ENCODE assay signal across 15 cellular contexts in the genomic region with DNA sequence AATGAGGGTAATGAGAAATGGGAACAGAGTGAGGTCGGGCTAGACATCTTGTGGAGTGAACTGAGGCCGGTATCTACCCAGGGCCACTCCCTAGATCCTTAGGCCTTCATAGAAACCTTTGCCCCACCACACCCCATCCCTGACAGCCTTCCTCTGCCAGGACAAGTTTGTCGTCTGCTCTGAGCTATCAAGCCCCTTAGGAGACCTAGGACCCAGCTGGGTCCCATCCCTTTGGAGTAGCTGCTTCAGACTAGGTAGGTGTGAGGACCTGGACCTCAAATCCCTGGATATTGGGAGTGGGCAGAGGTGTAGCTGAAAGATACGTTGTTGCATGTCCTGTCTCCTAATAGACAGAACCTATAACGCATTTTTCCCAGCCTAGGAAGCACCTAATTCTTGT. TPM values are rescaled to one million over a fixed set of nuclear protein-coding genes. Genes with fewer than 3 reads are reported as not detected.
DNase-seq lines count a peak whose midpoint lies in the region; ATAC-seq and TF ChIP-seq lines count a peak whose summit lies in the region.
"Had no signal": no experiment of that assay in that cellular context is flagged by ENCODE, and none has a peak within 500 bp of the region (broad histone marks: within the 10 kb centered on the region; RNA-seq: fewer than 3 reads in every experiment).

TMEM253 (plus strand) TSS at position 136 of the 400 bp plus-strand sequence. CDS start 278 bp downstream, outside the sequence.

- peak within 1 kb of the TSS; percentile 90 for H3K4me3 Mint-ChIP-seq in CD4-positive, alpha-beta T cell

- no peak within 1 kb of the TSS for H3K18ac ChIP-seq in neuronal stem cell (ENCODE audit: low read length)

- dilution Hi-C loops in mammary epithelial cell (cut with HindIII; ENCODE audit: low sequenced_read_pairs) = no loop called here

- H3K23ac ChIP-seq in neuronal stem cell (ENCODE audit: low read depth, low read length, poor library complexity) = no peak within 1 kb of the TSS

- POLR2A ChIA-PET in CD4-positive, alpha-beta T cell (lab: Charles Lee) = no interaction called here

- BruUV-seq in mammary epithelial cell (replicated peaks; lab: Mats Ljungman, UMichigan) = no TSS peak

- H4K20me1 ChIP-seq in mammary epithelial cell (ENCODE audit: insufficient read depth, low read length) = no peaks in the 10 kb centered on the region

- no peak within 1 kb of the TSS for H3K14ac ChIP-seq in neuronal stem cell (ENCODE audit: low read length)

- in situ Hi-C loops in mammary epithelial cell (cut with MboI; ENCODE audit: low sequenced_read_pairs in 2 of 2) = loop anchor here in 1 of 2 donors (10.0 kb wide), 1 partner anchor 246 kb away; no protein-coding TSS in a partner anchor

- H3K9me3 ChIP-seq in CD4-positive, alpha-beta T cell (ENCODE audit: control insufficient read depth, low read length) = no peaks in the 10 kb centered on the region
- H3K9me3 ChIP-seq in mammary epithelial cell (replicated peaks; ENCODE audit: insufficient read depth, low read length) = no peaks in the 10 kb centered on the region
- no peaks in the 10 kb centered on the region for H3K9me3 ChIP-seq in neuronal stem cell (replicated peaks in 1 of 2; ENCODE audit: control insufficient read depth in 2 of 2, insufficient read depth in 1 of 2, low read depth in 1 of 2, low read length in 2 of 2)
- H3K9me3 ChIP-seq: thyroid gland had no signal

- H3K4me1 ChIP-seq in mammary epithelial cell (ENCODE audit: insufficient read depth, low read length) (peaks cover 56% of the 10 kb centered on the region), neuronal stem cell (ENCODE audit: control insufficient read depth in 2 of 2, insufficient read depth in 1 of 2, low read depth in 1 of 2, low read length in 2 of 2) (peaks cover 28 to 45% of the 10 kb centered on the region in 2 donors)

- no peaks in the 10 kb centered on the region for H3K79me1 ChIP-seq in neuronal stem cell (ENCODE audit: low read depth, low read length)

- TF ChIP-seq CTCF in CD4-positive, alpha-beta T cell (IDR thresholded peaks at IDR 0.05) = no peak
- no peak for TF ChIP-seq CTCF in mammary epithelial cell (conservative IDR thresholded peaks at IDR 0.05 in 1 of 2, IDR thresholded peaks at IDR 0.05 in 1 of 2; ENCODE audit: extremely low read depth in 1 of 2, insufficient read depth in 1 of 2, low read depth in 1 of 2, low read length in 2 of 2)

- peaks cover 50% of the 10 kb centered on the region for H3K4me1 Mint-ChIP-seq in CD4-positive, alpha-beta T cell (ENCODE audit: low read depth)

- H2BK5ac ChIP-seq in neuronal stem cell (ENCODE audit: low read length) = peak within 1 kb of the TSS; percentile 15

- no peaks in the 10 kb centered on the region for H3K36me3 Mint-ChIP-seq in CD4-positive, alpha-beta T cell (ENCODE audit: low read depth)

- H3K27me3 ChIP-seq in CD4-positive, alpha-beta T cell (ENCODE audit: control insufficient read depth, insufficient read depth, low read length) = no peaks in the 10 kb centered on the region
- H3K27me3 ChIP-seq in mammary epithelial cell (ENCODE audit: insufficient read depth, low read length) (no peaks in the 10 kb centered on the region), neuronal stem cell (ENCODE audit: control insufficient read depth in 3 of 3, insufficient read depth in 3 of 3, low read depth in 1 of 3, low read length in 3 of 3) (no peaks in the 10 kb centered on the region)
- H3K27me3 ChIP-seq: thyroid gland had no signal

- H2AK5ac ChIP-seq in neuronal stem cell (ENCODE audit: low read depth, low read length) = peak within 1 kb of the TSS; percentile 71

- H4K91ac ChIP-seq in neuronal stem cell (ENCODE audit: low read depth, low read length, poor library complexity) = no peak within 1 kb of the TSS

- peak within 1 kb of the TSS; percentile 8 for H2BK15ac ChIP-seq in neuronal stem cell (ENCODE audit: low read length)

- WGBS in mammary epithelial cell (ENCODE audit: low coverage, missing lambda C conversion rate) = 76% methylated on average over 4 of the region's 5 CpGs
- WGBS in neuronal stem cell (ENCODE audit: extremely low coverage in 2 of 2, insufficient read length in 2 of 2, insufficient replicate concordance in 1 of 2), 2 donors = no CpG with 5 or more reads among the region's 5 CpGs

- DNase-seq in CD4-positive, alpha-beta T cell = no peak
- peak; percentile 16 for DNase-seq in HuH-7 (ENCODE audit: low spot score)
- no peak for DNase-seq in mammary epithelial cell
- DNase-seq in neuronal stem cell (ENCODE audit: low spot score) = no peak
- no peak for DNase-seq in activated effector memory CD4-positive, alpha-beta T cell treated with anti-CD3 and anti-CD28 coated beads, Interleukin-2, amount 50 U/mL, for 16 hours
- DNase-seq in NCI-H748 (lab: John Stamatoyannopoulos, UW; ENCODE audit: unreplicated experiment) = no peak
- no peak for DNase-seq in NCI-H1092 treated with DMSO at 0.1 percent for 48 hours (lab: John Stamatoyannopoulos, UW)
- DNase-seq in stimulated activated CD4-positive, alpha-beta T cell treated with anti-CD3 and anti-CD28 coated beads, Interleukin-15, amount 100 ng/mL, for 24 hours = no peak
- DNase-seq: activated T-cell treated with anti-CD3 and anti-CD28 coated beads for 4 hours; NCI-H1417 treated with DMSO at 0.1 percent for 48 hours; NK-92 treated with Interleukin-12 subunit alpha and Interleukin-12 subunit beta, amount 100 ng/mL, for 24 hours; thyroid gland had no signal

- H3K9ac ChIP-seq in mammary epithelial cell (ENCODE audit: insufficient read depth, low read length) (no peak within 1 kb of the TSS), neuronal stem cell (ENCODE audit: low read depth, low read length, poor library complexity) (no peak within 1 kb of the TSS)

- no peak within 1 kb of the TSS for H2BK120ac ChIP-seq in neuronal stem cell (ENCODE audit: low read depth, low read length)

- CTCF ChIA-PET in CD4-positive, alpha-beta T cell (lab: Charles Lee) = interaction anchor here (0.7 to 2.1 kb wide), 5 partner anchors 9 to 130 kb away, joined by 3 to 10 read pairs (median 3); no protein-coding TSS in a partner anchor
- CTCF ChIA-PET in mammary epithelial cell (lab: Charles Lee; ENCODE audit: low non-redundant PET) = no interaction called here

- H3K79me2 ChIP-seq in mammary epithelial cell (ENCODE audit: insufficient read depth, low read length) = peaks cover 56% of the 10 kb centered on the region

- H3K27ac ChIP-seq in CD4-positive, alpha-beta T cell (ENCODE audit: low read depth, low read length) = no peak within 1 kb of the TSS
- no peak within 1 kb of the TSS for H3K27ac ChIP-seq in mammary epithelial cell (ENCODE audit: insufficient read depth, low read depth, low read length)
- no peak within 1 kb of the TSS for H3K27ac ChIP-seq in neuronal stem cell (replicated peaks; ENCODE audit: low read length)

- H3K27ac Mint-ChIP-seq in CD4-positive, alpha-beta T cell = peak within 1 kb of the TSS; percentile 83

- H3K4ac ChIP-seq in neuronal stem cell (ENCODE audit: low read length) = no peak within 1 kb of the TSS

- H3K4me2 ChIP-seq in mammary epithelial cell (ENCODE audit: insufficient read depth, low read depth, low read length) = peak within 1 kb of the TSS; percentile 92
- no peak within 1 kb of the TSS for H3K4me2 ChIP-seq in neuronal stem cell (ENCODE audit: insufficient read depth, low read length, poor library complexity, severe bottlenecking)

- H2BK12ac ChIP-seq in neuronal stem cell (ENCODE audit: low read length) = peak within 1 kb of the TSS; percentile 2

- H3K4me3 ChIP-seq in mammary epithelial cell (replicated peaks in 1 of 3; ENCODE audit: insufficient read depth in 1 of 3, low read depth in 2 of 3, low read length in 3 of 3) (no peak within 1 kb of the TSS), neuronal stem cell (ENCODE audit: low read length in 2 of 2) (peak within 1 kb of the TSS in 1 of 2 donors; percentile 61)

- H2AFZ ChIP-seq in mammary epithelial cell (ENCODE audit: low read depth, low read length) (no peak within 1 kb of the TSS), neuronal stem cell (ENCODE audit: low read length) (no peak within 1 kb of the TSS)

- H3K27me3 Mint-ChIP-seq in CD4-positive, alpha-beta T cell = no peaks in the 10 kb centered on the region

- H3K36me3 ChIP-seq in mammary epithelial cell (ENCODE audit: insufficient read depth, low read length) (no peaks in the 10 kb centered on the region), neuronal stem cell (replicated peaks in 1 of 2; ENCODE audit: control insufficient read depth in 2 of 2, insufficient read depth in 2 of 2, low read length in 2 of 2) (no peaks in the 10 kb centered on the region)
- H3K36me3 ChIP-seq: thyroid gland had no signal

- no peak within 1 kb of the TSS for H4K8ac ChIP-seq in neuronal stem cell (ENCODE audit: low read depth, low read length)

- H3K9me3 Mint-ChIP-seq in CD4-positive, alpha-beta T cell = no peaks in the 10 kb centered on the region

- intact Hi-C loops in CD4-positive, alpha-beta T cell (cut with DNase I, micrococcal nuclease) = loop anchor here (5.0 to 10.0 kb wide), 3 partner anchors 166 to 406 kb away; partner anchors contain the start of gene HNRNPC (in 1 of the 2)
- intact Hi-C loops in mammary epithelial cell (cut with micrococcal nuclease) = loop anchor here (10.0 kb wide), 1 partner anchor 354 kb away; the partner anchor contains the start of gene CHD8

- no peak for ATAC-seq in CD4-positive, alpha-beta T cell (ENCODE audit: poor library complexity)

RNA-seq across cellular contexts. Expression of gene TMEM253, which starts in this region (rescaled TPM):
- total RNA-seq in CD4-positive, alpha-beta T cell = not detected
- 1 to 10 TPM in 1 of 2 donors, under 1 TPM in 1; 0.33 to 2.3 TPM for total RNA-seq in mammary epithelial cell
- 1.8 TPM for polyA plus RNA-seq in mammary epithelial cell
- not detected for polyA minus RNA-seq in mammary epithelial cell
- 2.3 TPM for polyA plus RNA-seq in neuronal stem cell (2013, experiment 1 of 2)
- 2.2 TPM for polyA plus RNA-seq in neuronal stem cell (2013, experiment 2 of 2)
- total RNA-seq: cerebellum; pulmonary artery endothelial cell; T-helper 2 cell treated with Interferon-gamma antibody and Interleukin-4, amounts not matched to agents 100 ng/mL and 5 ng/mL, for 36 hours had no signal
